Comparison of ENCODE assay signal across 1 cellular context in genomic region chr7:150420987-150421674, GRCh38.
A peak's percentile ranks its signal among the peaks of the same experiment; 100 is the strongest.
TF ChIP-seq lines count a peak whose summit lies in the region.

No MANE protein-coding gene starts in this region.

TF ChIP-seq in GM12878, 131 proteins besides CTCF, POLR2A, EP300 and RAD21:
- TF ChIP-seq IRF3 (IDR thresholded peaks at IDR 0.05) (peak; percentile 20; the same call in 1 of the 2 replicates), NFYA (IDR thresholded peaks at IDR 0.05; ENCODE audit: borderline replicate concordance, low read depth, low read length) (no peak), RUNX3 (IDR thresholded peaks at IDR 0.05; ENCODE audit: low read length) (0 out of 2 replicates have a peak, but pooled peaks have one; percentile 23), ATF7 (IDR thresholded peaks at IDR 0.05; ENCODE audit: low read depth) (peak; percentile 41; the same call in 1 of the 2 replicates), IKZF2 (IDR thresholded peaks at IDR 0.05) (no peak), CREM (IDR thresholded peaks at IDR 0.05; ENCODE audit: low read depth) (peak; percentile 79), SUPT20H (IDR thresholded peaks at IDR 0.05; ENCODE audit: borderline replicate concordance, control insufficient read depth, low read depth, low read length) (no peak), GATAD2B (conservative IDR thresholded peaks at IDR 0.05; ENCODE audit: low read depth) (no peak), RELB (IDR thresholded peaks at IDR 0.05; ENCODE audit: low read depth) (0 out of 2 replicates have a peak, but pooled peaks have one; percentile 18), NBN (IDR thresholded peaks at IDR 0.05) (peak; percentile 42; the same call in 1 of the 2 replicates), CBX3 (IDR thresholded peaks at IDR 0.05; ENCODE audit: borderline replicate concordance, low read depth) (no peak), SRF (IDR thresholded peaks at IDR 0.05; ENCODE audit: low read depth in 2 of 2, low read length in 2 of 2) (0 out of 4 replicates have a peak, but pooled peaks of 1 of the 2 experiments have one; percentile 5), IRF4 (IDR thresholded peaks at IDR 0.05; ENCODE audit: low read depth, low read length) (0 out of 2 replicates have a peak, but pooled peaks have one; percentile 44), NFIC (IDR thresholded peaks at IDR 0.05; ENCODE audit: low read depth, low read length) (no peak), BCL3 (IDR thresholded peaks at IDR 0.05; ENCODE audit: borderline replicate concordance, insufficient read depth, low read depth, low read length, poor library complexity, severe bottlenecking) (no peak), BHLHE40 (IDR thresholded peaks at IDR 0.05; ENCODE audit: borderline replicate concordance in 1 of 2, low read depth in 2 of 2, low read length in 1 of 2) (0 out of 4 replicates have a peak, but pooled peaks of 1 of the 2 experiments have one; percentile 25), FOXM1 (IDR thresholded peaks at IDR 0.05; ENCODE audit: low read depth, low read length) (peak; percentile 59; the same call in 1 of the 2 replicates), YY1 (IDR thresholded peaks at IDR 0.05; ENCODE audit: low read depth, low read length) (peak; percentile 79), KDM1A (IDR thresholded peaks at IDR 0.05; ENCODE audit: borderline replicate concordance) (no peak), TCF3 (IDR thresholded peaks at IDR 0.05; ENCODE audit: borderline replicate concordance, insufficient read depth, low read depth, low read length) (no peak), SMAD1 (IDR thresholded peaks at IDR 0.05; ENCODE audit: low read depth, partially characterized antibody) (no peak), NRF1 (conservative IDR thresholded peaks at IDR 0.05; ENCODE audit: low read depth, low read length) (no peak), RB1 (IDR thresholded peaks at IDR 0.05; ENCODE audit: borderline replicate concordance) (peak; percentile 63; the same call in 1 of the 2 replicates), GABPA (IDR thresholded peaks at IDR 0.05; ENCODE audit: low read depth) (no peak), MLLT1 (IDR thresholded peaks at IDR 0.05) (0 out of 2 replicates have a peak, but pooled peaks have one; percentile 14), SMARCA5 (IDR thresholded peaks at IDR 0.05) (peak; percentile 92), MEF2B (IDR thresholded peaks at IDR 0.05; ENCODE audit: partially characterized antibody, poor library complexity, severe bottlenecking) (peak; percentile 21), LARP7 (IDR thresholded peaks at IDR 0.05) (0 out of 2 replicates have a peak, but pooled peaks have one; percentile 60), MAX (IDR thresholded peaks at IDR 0.05; ENCODE audit: low read depth, low read length) (no peak), SMC3 (IDR thresholded peaks at IDR 0.05; ENCODE audit: borderline replicate concordance, low read length) (peak; percentile 92), MEF2A (IDR thresholded peaks at IDR 0.05; ENCODE audit: insufficient read depth, low read depth, low read length) (0 out of 2 replicates have a peak, but pooled peaks have one; percentile 16), PAX5 (IDR thresholded peaks at IDR 0.05; ENCODE audit: borderline replicate concordance, low read depth, low read length) (peak; percentile 39; the same call in 1 of the 2 replicates), RFX5 (IDR thresholded peaks at IDR 0.05; ENCODE audit: low read depth, low read length) (no peak), PAX8 (IDR thresholded peaks at IDR 0.05) (no peak), POU2F2 (IDR thresholded peaks at IDR 0.05; ENCODE audit: borderline replicate concordance, low read depth, low read length) (peak; percentile 66; the same call in 1 of the 3 replicates), JUNB (IDR thresholded peaks at IDR 0.05) (peak; percentile 62), TBL1XR1 (IDR thresholded peaks at IDR 0.05; ENCODE audit: low read depth, low read length) (no peak), NR2F1 (conservative IDR thresholded peaks at IDR 0.05) (peak; percentile 54; the same call in 1 of the 2 replicates), IKZF1 (conservative IDR thresholded peaks at IDR 0.05) (peak; percentile 37; the same call in 1 of the 2 replicates), RELA (IDR thresholded peaks at IDR 0.05; ENCODE audit: borderline replicate concordance, partially characterized antibody) (no peak), HSF1 (IDR thresholded peaks at IDR 0.05; ENCODE audit: low read depth, low read length) (no peak), CREB1 (IDR thresholded peaks at IDR 0.05; ENCODE audit: low read depth) (peak; percentile 72), RCOR1 (conservative IDR thresholded peaks at IDR 0.05; ENCODE audit: low read depth, low read length) (no peak), SP1 (IDR thresholded peaks at IDR 0.05; ENCODE audit: low read depth, low read length) (peak; percentile 8)
- TF ChIP-seq, protein P1, sequence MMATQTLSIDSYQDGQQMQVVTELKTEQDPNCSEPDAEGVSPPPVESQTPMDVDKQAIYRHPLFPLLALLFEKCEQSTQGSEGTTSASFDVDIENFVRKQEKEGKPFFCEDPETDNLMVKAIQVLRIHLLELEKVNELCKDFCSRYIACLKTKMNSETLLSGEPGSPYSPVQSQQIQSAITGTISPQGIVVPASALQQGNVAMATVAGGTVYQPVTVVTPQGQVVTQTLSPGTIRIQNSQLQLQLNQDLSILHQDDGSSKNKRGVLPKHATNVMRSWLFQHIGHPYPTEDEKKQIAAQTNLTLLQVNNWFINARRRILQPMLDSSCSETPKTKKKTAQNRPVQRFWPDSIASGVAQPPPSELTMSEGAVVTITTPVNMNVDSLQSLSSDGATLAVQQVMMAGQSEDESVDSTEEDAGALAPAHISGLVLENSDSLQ (IDR thresholded peaks at IDR 0.05), result peak; percentile 49; the same call in 1 of the 2 replicates
- TF ChIP-seq, protein P2, sequence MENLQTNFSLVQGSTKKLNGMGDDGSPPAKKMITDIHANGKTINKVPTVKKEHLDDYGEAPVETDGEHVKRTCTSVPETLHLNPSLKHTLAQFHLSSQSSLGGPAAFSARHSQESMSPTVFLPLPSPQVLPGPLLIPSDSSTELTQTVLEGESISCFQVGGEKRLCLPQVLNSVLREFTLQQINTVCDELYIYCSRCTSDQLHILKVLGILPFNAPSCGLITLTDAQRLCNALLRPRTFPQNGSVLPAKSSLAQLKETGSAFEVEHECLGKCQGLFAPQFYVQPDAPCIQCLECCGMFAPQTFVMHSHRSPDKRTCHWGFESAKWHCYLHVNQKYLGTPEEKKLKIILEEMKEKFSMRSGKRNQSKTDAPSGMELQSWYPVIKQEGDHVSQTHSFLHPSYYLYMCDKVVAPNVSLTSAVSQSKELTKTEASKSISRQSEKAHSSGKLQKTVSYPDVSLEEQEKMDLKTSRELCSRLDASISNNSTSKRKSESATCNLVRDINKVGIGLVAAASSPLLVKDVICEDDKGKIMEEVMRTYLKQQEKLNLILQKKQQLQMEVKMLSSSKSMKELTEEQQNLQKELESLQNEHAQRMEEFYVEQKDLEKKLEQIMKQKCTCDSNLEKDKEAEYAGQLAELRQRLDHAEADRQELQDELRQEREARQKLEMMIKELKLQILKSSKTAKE (IDR thresholded peaks at IDR 0.05; ENCODE audit: low read depth, poor library complexity, severe bottlenecking), result peak; percentile 17
- TF ChIP-seq, protein P3, sequence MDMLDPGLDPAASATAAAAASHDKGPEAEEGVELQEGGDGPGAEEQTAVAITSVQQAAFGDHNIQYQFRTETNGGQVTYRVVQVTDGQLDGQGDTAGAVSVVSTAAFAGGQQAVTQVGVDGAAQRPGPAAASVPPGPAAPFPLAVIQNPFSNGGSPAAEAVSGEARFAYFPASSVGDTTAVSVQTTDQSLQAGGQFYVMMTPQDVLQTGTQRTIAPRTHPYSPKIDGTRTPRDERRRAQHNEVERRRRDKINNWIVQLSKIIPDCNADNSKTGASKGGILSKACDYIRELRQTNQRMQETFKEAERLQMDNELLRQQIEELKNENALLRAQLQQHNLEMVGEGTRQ (IDR thresholded peaks at IDR 0.05; ENCODE audit: borderline replicate concordance, low read depth, low read length), result no peak
- TF ChIP-seq, protein P4, sequence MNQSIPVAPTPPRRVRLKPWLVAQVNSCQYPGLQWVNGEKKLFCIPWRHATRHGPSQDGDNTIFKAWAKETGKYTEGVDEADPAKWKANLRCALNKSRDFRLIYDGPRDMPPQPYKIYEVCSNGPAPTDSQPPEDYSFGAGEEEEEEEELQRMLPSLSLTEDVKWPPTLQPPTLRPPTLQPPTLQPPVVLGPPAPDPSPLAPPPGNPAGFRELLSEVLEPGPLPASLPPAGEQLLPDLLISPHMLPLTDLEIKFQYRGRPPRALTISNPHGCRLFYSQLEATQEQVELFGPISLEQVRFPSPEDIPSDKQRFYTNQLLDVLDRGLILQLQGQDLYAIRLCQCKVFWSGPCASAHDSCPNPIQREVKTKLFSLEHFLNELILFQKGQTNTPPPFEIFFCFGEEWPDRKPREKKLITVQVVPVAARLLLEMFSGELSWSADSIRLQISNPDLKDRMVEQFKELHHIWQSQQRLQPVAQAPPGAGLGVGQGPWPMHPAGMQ (IDR thresholded peaks at IDR 0.05; ENCODE audit: borderline replicate concordance), result no peak
